ENCODE assay signal across 1 cellular context in the genomic region with DNA sequence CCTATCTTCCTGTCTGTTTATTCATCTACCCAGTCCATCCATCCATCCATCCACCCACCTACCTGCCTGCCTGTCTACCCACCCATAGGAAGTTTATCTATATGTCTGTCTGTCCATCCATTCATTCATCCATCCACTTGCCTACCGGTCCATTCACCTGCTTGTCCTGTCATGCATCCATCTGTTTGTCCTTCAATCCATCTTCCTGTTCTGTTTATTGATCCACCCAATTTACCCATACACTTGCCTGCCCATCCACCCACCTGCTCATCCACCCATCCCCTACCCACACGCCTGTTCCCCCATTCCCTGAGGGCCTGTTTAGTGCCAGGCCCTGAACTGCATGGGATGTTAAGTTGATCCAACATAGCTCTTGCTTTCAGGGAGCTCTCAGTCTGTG.
TF ChIP-seq lines count a peak whose summit lies in the region.

No MANE protein-coding gene starts in this region.

TF ChIP-seq in H1, 55 proteins besides CTCF, POLR2A, EP300 and RAD21:
- TF ChIP-seq CTBP2 (IDR thresholded peaks at IDR 0.05; ENCODE audit: borderline replicate concordance, insufficient read depth, insufficient read length, low read length) (no peak), TEAD4 (IDR thresholded peaks at IDR 0.05; ENCODE audit: low read depth, low read length) (no peak), HDAC6 (IDR thresholded peaks at IDR 0.05; ENCODE audit: low read depth, low read length) (no peak), KDM5A (IDR thresholded peaks at IDR 0.05; ENCODE audit: low read length) (no peak), GABPA (IDR thresholded peaks at IDR 0.05; ENCODE audit: borderline replicate concordance, insufficient read depth, low read length) (no peak), POLR2AphosphoS5 (IDR thresholded peaks at IDR 0.05; ENCODE audit: low read depth, low read length) (no peak), SIX5 (IDR thresholded peaks at IDR 0.05; ENCODE audit: low read depth, low read length) (no peak), TAF7 (optimal IDR thresholded peaks at IDR 0.05; ENCODE audit: borderline replicate concordance, low read depth, low read length) (no peak), YY1 (IDR thresholded peaks at IDR 0.05; ENCODE audit: low read depth, low read length) (no peak)
